In the genomic region with DNA sequence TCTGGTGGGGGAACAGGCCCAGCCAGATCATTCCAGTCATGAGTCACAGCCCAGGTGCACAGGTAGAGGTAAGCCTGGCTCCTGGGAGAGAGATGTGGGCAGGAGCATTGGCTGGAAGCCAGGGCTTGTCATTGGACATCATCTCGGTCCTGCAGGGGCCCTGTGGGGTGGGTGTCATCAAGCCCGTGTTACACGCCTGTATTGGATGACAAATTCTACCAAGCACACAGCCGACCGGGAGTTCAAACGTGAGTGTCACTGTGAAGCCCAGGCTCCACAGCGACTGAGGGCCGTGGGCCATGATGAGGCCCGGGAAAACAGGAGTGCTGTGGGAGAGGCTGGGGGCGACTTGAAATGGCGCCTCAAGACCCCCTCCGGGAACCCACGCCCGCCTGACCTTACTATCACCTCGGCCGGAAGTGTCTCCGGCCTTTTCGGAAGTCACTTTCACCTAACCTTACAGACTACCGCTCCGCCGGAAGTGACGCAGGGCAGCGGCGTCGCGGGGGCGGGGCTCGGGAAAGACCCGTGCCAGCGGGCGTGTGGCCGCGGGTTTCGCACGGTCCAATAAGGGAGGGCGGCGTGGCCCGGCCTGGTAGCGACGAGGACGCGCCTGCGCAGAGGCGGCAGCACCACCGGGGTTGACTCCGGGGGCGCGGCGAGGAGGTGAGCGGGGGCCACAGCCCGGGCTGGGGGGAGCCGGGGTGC, we compare ENCODE assay signal across 8 cellular contexts. TPM values are rescaled to one million over a fixed set of nuclear protein-coding genes. Genes with fewer than 3 reads are reported as not detected.
A peak's percentile ranks its signal among the peaks of the same experiment; 100 is the strongest.
DNase-seq lines count a peak whose midpoint lies in the region; ATAC-seq and TF ChIP-seq lines count a peak whose summit lies in the region.

A gene (plus strand): TSS at position 629 of the 708 bp plus-strand sequence. CDS start 1,293 bp downstream, outside the sequence.

- H3K4me3 ChIP-seq in prostate gland = peak within 1 kb of the TSS; percentile 71 to 91
- peak within 1 kb of the TSS; percentile 81 for H3K4me3 ChIP-seq in urinary bladder (ENCODE audit: low read depth, low read length)

- peak within 1 kb of the TSS; percentile 95 for H3K4me3 Mint-ChIP-seq in T-helper 1 cell treated with Interleukin-12 subunit alpha and Interleukin-12 subunit beta and Interleukin-4 antibody, amounts not matched to agents 30 μg/mL and 1 μg/mL, for 36 hours

- H3K4me1 Mint-ChIP-seq in T-helper 1 cell treated with Interleukin-12 subunit alpha and Interleukin-12 subunit beta and Interleukin-4 antibody, amounts not matched to agents 30 μg/mL and 1 μg/mL, for 36 hours (ENCODE audit: low read depth) = peaks cover 24% of the 10 kb centered on the region

- WGBS in prostate gland = 1% methylated on average over 52 of the region's 52 CpGs
- WGBS in urinary bladder = under 1% methylated on average over 52 of the region's 52 CpGs

- intact Hi-C loops in left cardiac atrium (cut with DNase I) (no loop called here), prostate gland (cut with DNase I) (no loop called here)

- TF ChIP-seq POLR2A in GM15510 (IDR thresholded peaks at IDR 0.05; ENCODE audit: borderline replicate concordance, extremely low read depth, insufficient read length) = peak; percentile 92
- peak; percentile 72 for TF ChIP-seq POLR2A in prostate gland (IDR thresholded peaks at IDR 0.05)

- peaks cover 11% of the 10 kb centered on the region for H3K36me3 Mint-ChIP-seq in T-helper 1 cell treated with Interleukin-12 subunit alpha and Interleukin-12 subunit beta and Interleukin-4 antibody, amounts not matched to agents 30 μg/mL and 1 μg/mL, for 36 hours (ENCODE audit: low read depth)

- H3K27ac ChIP-seq in prostate gland (peak within 1 kb of the TSS; percentile 95 to 96), urinary bladder (ENCODE audit: low read depth) (peak within 1 kb of the TSS; percentile 99)

- peak within 1 kb of the TSS; percentile 97 for H3K27ac Mint-ChIP-seq in T-helper 1 cell treated with Interleukin-12 subunit alpha and Interleukin-12 subunit beta and Interleukin-4 antibody, amounts not matched to agents 30 μg/mL and 1 μg/mL, for 36 hours

- peak in 1 of 4 experiments; percentile 41 for TF ChIP-seq CTCF in prostate gland (IDR thresholded peaks at IDR 0.05)

- ATAC-seq in HG02884 (IDR thresholded peaks at IDR 0.05; ENCODE audit: unreplicated experiment) (peak; percentile 52), left cardiac atrium (peak; percentile 75 to 83)

- H3K9me3 Mint-ChIP-seq in T-helper 1 cell treated with Interleukin-12 subunit alpha and Interleukin-12 subunit beta and Interleukin-4 antibody, amounts not matched to agents 30 μg/mL and 1 μg/mL, for 36 hours = no peaks in the 10 kb centered on the region

- H3K27me3 ChIP-seq in prostate gland (replicated peaks; ENCODE audit: insufficient read depth) = no peaks in the 10 kb centered on the region

- H3K27me3 Mint-ChIP-seq in T-helper 1 cell treated with Interleukin-12 subunit alpha and Interleukin-12 subunit beta and Interleukin-4 antibody, amounts not matched to agents 30 μg/mL and 1 μg/mL, for 36 hours (ENCODE audit: low read depth) = no peaks in the 10 kb centered on the region

- no peaks in the 10 kb centered on the region for H3K9me3 ChIP-seq in prostate gland

- H3K36me3 ChIP-seq in prostate gland = no peaks in the 10 kb centered on the region
- H3K36me3 ChIP-seq in urinary bladder (ENCODE audit: insufficient read depth) = no peaks in the 10 kb centered on the region

- DNase-seq in NCI-H1694 (lab: John Stamatoyannopoulos, UW) = peak; percentile 74
- peak; percentile 94 for DNase-seq in amniotic stem cell (lab: John Stamatoyannopoulos, UW)
- peak; percentile 98 for DNase-seq in left cardiac atrium
- DNase-seq in prostate gland (ENCODE audit: low spot score) = peak; percentile 96

- H3K4me1 ChIP-seq in prostate gland (replicated peaks) (peaks cover 25% of the 10 kb centered on the region), urinary bladder (ENCODE audit: insufficient read depth) (no peaks in the 10 kb centered on the region)

RNA-seq across cellular contexts. Expression of the gene that starts here (rescaled TPM):
- 10 to 100 TPM; 63.9 to 66.9 TPM for total RNA-seq in left cardiac atrium
- total RNA-seq in prostate gland = 100 to 1,000 TPM; 138 to 164 TPM
- total RNA-seq in urinary bladder = 29.2 TPM
- polyA plus RNA-seq in urinary bladder = 167 TPM

Comparison
In these comparisons a context has a peak if more than half of its experiments do, and no peak if none do; other contexts are left out.
1. Peak in every context shown above with its lines: DNase-seq, ATAC-seq, H3K4me3 ChIP-seq and H3K27ac ChIP-seq.